ENCODE assay signal across 15 cellular contexts in genomic region chr7:2972531-2973161, GRCh38.
A peak's percentile ranks its signal among the peaks of the same experiment; 100 is the strongest.
DNase-seq lines count a peak whose midpoint lies in the region; ATAC-seq and TF ChIP-seq lines count a peak whose summit lies in the region.
"Had no signal": no experiment of that assay in that cellular context is flagged by ENCODE, and none has a peak within 500 bp of the region (broad histone marks: within the 10 kb centered on the region; RNA-seq: fewer than 3 reads in every experiment).

No MANE protein-coding gene starts in this region.

- no peaks in the 10 kb centered on the region for H3K9me3 ChIP-seq in WERI-Rb-1 (ENCODE audit: severe bottlenecking)
- H3K9me3 ChIP-seq: pancreas had no signal

- CTCF ChIA-PET in activated CD8-positive, alpha-beta memory T cell treated with anti-CD3 and anti-CD28 coated beads, Interleukin-2, amount 10 ng/mL, durations not matched to agents 7 days and 5 days (lab: Charles Lee): interaction anchor here (0.9 to 2.3 kb wide), 8 partner anchors 10 to 93 kb away, joined by 3 to 9 read pairs (median 4); no protein-coding TSS in a partner anchor

- DNase-seq in activated CD8-positive, alpha-beta memory T cell treated with anti-CD3 and anti-CD28 coated beads for 24 hours: peak; percentile 45
- no peak for DNase-seq in activated CD8-positive, alpha-beta memory T cell treated with anti-CD3 and anti-CD28 coated beads, Interleukin-2, amount 50 U/mL, for 4 hours
- peak; percentile 57 for DNase-seq in activated CD8-positive, alpha-beta memory T cell treated with anti-CD3 and anti-CD28 coated beads, Interleukin-2, amount 10 ng/mL, durations not matched to agents 7 days and 5 days
- DNase-seq in AG08395 (ENCODE audit: low spot score) (no peak), WERI-Rb-1 (no peak)
- DNase-seq: DND-41; GM23248; IMR-90; NCI-H146; pancreas; stimulated activated CD4-positive, alpha-beta T cell treated with anti-CD3 and anti-CD28 coated beads, Interleukin-2, amount 100 ng/mL, for 24 hours had no signal

- peaks cover 3% of the 10 kb centered on the region for H3K9me3 Mint-ChIP-seq in activated CD8-positive, alpha-beta memory T cell treated with anti-CD3 and anti-CD28 coated beads, Interleukin-2, amount 10 ng/mL, durations not matched to agents 7 days and 5 days (ENCODE audit: low read depth)
- no peaks in the 10 kb centered on the region for H3K9me3 Mint-ChIP-seq in stimulated activated memory B cell treated with anti-CD40 and anti-IgM and Interleukin-4, amounts not matched to agents 10 μg/mL and 1 μg/mL and 100 μg/mL, for 72 hours

- TF ChIP-seq CTCF in WERI-Rb-1 (IDR thresholded peaks at IDR 0.05; ENCODE audit: low read depth, low read length): no peak

- H3K27me3 ChIP-seq in WERI-Rb-1 (ENCODE audit: insufficient read depth, low read depth, severe bottlenecking): no peaks in the 10 kb centered on the region
- H3K27me3 ChIP-seq: pancreas had no signal

- peaks cover 42% of the 10 kb centered on the region for H3K4me1 Mint-ChIP-seq in activated CD8-positive, alpha-beta memory T cell treated with anti-CD3 and anti-CD28 coated beads, Interleukin-2, amount 10 ng/mL, durations not matched to agents 7 days and 5 days
- H3K4me1 Mint-ChIP-seq in stimulated activated memory B cell treated with anti-CD40 and anti-IgM and Interleukin-4, amounts not matched to agents 10 μg/mL and 1 μg/mL and 100 μg/mL, for 72 hours: peaks cover 48% of the 10 kb centered on the region

- ATAC-seq in GM21737 (IDR thresholded peaks at IDR 0.05; ENCODE audit: unreplicated experiment) (peak; percentile 28), HG03159 (IDR thresholded peaks at IDR 0.05; ENCODE audit: unreplicated experiment) (no peak)
- peak; percentile 74 for ATAC-seq in activated CD8-positive, alpha-beta memory T cell treated with anti-CD3 and anti-CD28 coated beads, Interleukin-2, amount 10 ng/mL, durations not matched to agents 7 days and 5 days
- ATAC-seq in stimulated activated memory B cell treated with anti-CD40 and anti-IgM and Interleukin-4, amounts not matched to agents 10 μg/mL and 1 μg/mL and 100 μg/mL, for 72 hours: peak; percentile 39
- ATAC-seq: pancreas had no signal

- H3K27ac Mint-ChIP-seq in activated CD8-positive, alpha-beta memory T cell treated with anti-CD3 and anti-CD28 coated beads, Interleukin-2, amount 10 ng/mL, durations not matched to agents 7 days and 5 days: peak overlapping the region; percentile 89
- H3K27ac Mint-ChIP-seq in stimulated activated memory B cell treated with anti-CD40 and anti-IgM and Interleukin-4, amounts not matched to agents 10 μg/mL and 1 μg/mL and 100 μg/mL, for 72 hours: peak overlapping the region; percentile 60

- H3K36me3 Mint-ChIP-seq in activated CD8-positive, alpha-beta memory T cell treated with anti-CD3 and anti-CD28 coated beads, Interleukin-2, amount 10 ng/mL, durations not matched to agents 7 days and 5 days: peaks cover 35% of the 10 kb centered on the region
- peaks cover 20% of the 10 kb centered on the region for H3K36me3 Mint-ChIP-seq in stimulated activated memory B cell treated with anti-CD40 and anti-IgM and Interleukin-4, amounts not matched to agents 10 μg/mL and 1 μg/mL and 100 μg/mL, for 72 hours

- H3K4me3 Mint-ChIP-seq in activated CD8-positive, alpha-beta memory T cell treated with anti-CD3 and anti-CD28 coated beads, Interleukin-2, amount 10 ng/mL, durations not matched to agents 7 days and 5 days: peak overlapping the region; percentile 56
- H3K4me3 Mint-ChIP-seq in stimulated activated memory B cell treated with anti-CD40 and anti-IgM and Interleukin-4, amounts not matched to agents 10 μg/mL and 1 μg/mL and 100 μg/mL, for 72 hours: peak overlapping the region; percentile 35

- no peak overlapping the region for H3K27ac ChIP-seq in WERI-Rb-1
- H3K27ac ChIP-seq: GM23248, pancreas, SK-N-MC had no signal

- no peaks in the 10 kb centered on the region for H3K36me3 ChIP-seq in WERI-Rb-1
- H3K36me3 ChIP-seq: pancreas had no signal

- no peak overlapping the region for H3K4me3 ChIP-seq in WERI-Rb-1 (ENCODE audit: low read depth, low read length)
- H3K4me3 ChIP-seq: GM23248, pancreas, SK-N-MC had no signal

- H3K27me3 Mint-ChIP-seq in activated CD8-positive, alpha-beta memory T cell treated with anti-CD3 and anti-CD28 coated beads, Interleukin-2, amount 10 ng/mL, durations not matched to agents 7 days and 5 days: no peaks in the 10 kb centered on the region
- H3K27me3 Mint-ChIP-seq in stimulated activated memory B cell treated with anti-CD40 and anti-IgM and Interleukin-4, amounts not matched to agents 10 μg/mL and 1 μg/mL and 100 μg/mL, for 72 hours: no peaks in the 10 kb centered on the region

Comparison
In these comparisons a context has a peak if more than half of its experiments do, and no peak if none do; other contexts are left out.
1. DNase-seq: peak in activated CD8-positive, alpha-beta memory T cell treated with anti-CD3 and anti-CD28 coated beads for 24 hours (single experiment) and activated CD8-positive, alpha-beta memory T cell treated with anti-CD3 and anti-CD28 coated beads, Interleukin-2, amount 10 ng/mL, durations not matched to agents 7 days and 5 days (single experiment); none in activated CD8-positive, alpha-beta memory T cell treated with anti-CD3 and anti-CD28 coated beads, Interleukin-2, amount 50 U/mL, for 4 hours (single experiment), AG08395 (single experiment) and WERI-Rb-1 (single experiment).